In the genomic region with DNA sequence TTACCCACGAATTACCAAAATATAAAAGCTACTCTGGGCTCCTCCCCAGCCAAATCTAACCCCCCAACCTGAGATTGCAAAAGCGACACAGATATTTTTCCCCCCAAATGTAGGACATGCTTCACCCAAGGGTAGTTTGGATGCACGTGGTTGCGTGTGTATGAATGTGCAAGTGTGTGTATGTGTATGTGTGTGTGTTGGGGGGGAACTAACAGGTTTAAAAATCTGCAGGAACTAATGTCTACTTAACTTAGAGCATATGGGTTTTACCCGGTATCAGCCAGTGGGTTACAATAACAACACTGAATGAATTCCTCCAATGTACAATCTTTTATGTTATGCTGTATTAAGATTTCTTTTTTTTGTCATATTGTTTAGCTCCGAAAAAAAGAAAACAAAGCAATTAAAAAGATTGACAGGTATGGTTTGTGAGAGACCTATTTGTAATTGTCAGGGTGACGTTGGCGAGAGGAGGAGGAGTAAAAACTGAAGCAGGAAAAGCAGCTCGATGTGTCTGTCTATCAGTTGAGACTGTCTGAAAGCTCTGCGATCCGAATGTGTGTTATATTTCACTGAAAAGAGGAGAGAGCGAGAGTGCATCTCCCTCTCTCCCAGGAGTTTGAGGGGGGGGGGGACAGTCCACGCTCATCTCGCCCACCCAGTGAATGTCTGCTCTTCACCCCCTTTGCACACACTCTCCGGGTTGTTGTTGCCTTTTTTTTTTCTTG, we compare ENCODE assay signal across 8 cellular contexts. TPM values are rescaled to one million over a fixed set of nuclear protein-coding genes. Genes with fewer than 3 reads are reported as not detected.
DNase-seq lines count a peak whose midpoint lies in the region; ATAC-seq and TF ChIP-seq lines count a peak whose summit lies in the region.

A gene with protein sequence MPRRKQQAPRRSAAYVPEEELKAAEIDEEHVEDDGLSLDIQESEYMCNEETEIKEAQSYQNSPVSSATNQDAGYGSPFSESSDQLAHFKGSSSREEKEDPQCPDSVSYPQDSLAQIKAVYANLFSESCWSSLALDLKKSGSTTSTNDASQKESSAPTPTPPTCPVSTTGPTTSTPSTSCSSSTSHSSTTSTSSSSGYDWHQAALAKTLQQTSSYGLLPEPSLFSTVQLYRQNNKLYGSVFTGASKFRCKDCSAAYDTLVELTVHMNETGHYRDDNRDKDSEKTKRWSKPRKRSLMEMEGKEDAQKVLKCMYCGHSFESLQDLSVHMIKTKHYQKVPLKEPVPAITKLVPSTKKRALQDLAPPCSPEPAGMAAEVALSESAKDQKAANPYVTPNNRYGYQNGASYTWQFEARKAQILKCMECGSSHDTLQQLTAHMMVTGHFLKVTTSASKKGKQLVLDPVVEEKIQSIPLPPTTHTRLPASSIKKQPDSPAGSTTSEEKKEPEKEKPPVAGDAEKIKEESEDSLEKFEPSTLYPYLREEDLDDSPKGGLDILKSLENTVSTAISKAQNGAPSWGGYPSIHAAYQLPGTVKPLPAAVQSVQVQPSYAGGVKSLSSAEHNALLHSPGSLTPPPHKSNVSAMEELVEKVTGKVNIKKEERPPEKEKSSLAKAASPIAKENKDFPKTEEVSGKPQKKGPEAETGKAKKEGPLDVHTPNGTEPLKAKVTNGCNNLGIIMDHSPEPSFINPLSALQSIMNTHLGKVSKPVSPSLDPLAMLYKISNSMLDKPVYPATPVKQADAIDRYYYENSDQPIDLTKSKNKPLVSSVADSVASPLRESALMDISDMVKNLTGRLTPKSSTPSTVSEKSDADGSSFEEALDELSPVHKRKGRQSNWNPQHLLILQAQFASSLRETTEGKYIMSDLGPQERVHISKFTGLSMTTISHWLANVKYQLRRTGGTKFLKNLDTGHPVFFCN (N-terminal part only) (plus strand): TSS at position 524 of the 728 bp plus-strand sequence. CDS start 1,080 bp downstream, outside the sequence.

- H4K20me1 ChIP-seq in HCT116 (ENCODE audit: insufficient read depth) (no peaks in the 10 kb centered on the region), MM.1S (ENCODE audit: insufficient read depth, low read length) (no peaks in the 10 kb centered on the region)

- no peaks in the 10 kb centered on the region for H3K9me3 Mint-ChIP-seq in activated naive CD8-positive, alpha-beta T cell (ENCODE audit: low read depth)

- H3K27ac Mint-ChIP-seq in activated naive CD8-positive, alpha-beta T cell: peak within 1 kb of the TSS; percentile 97

- H3K9me2 ChIP-seq in HCT116 (ENCODE audit: insufficient read depth) (no peaks in the 10 kb centered on the region), MM.1S (replicated peaks; ENCODE audit: insufficient read depth, low read length) (no peaks in the 10 kb centered on the region)

- DNase-seq in GM06990 (ENCODE audit: extremely low read depth, insufficient read length): peak; percentile 72
- DNase-seq in HCT116 (ENCODE audit: low read depth, low spot score): peak; percentile 72
- DNase-seq in MM.1S: peak; percentile 86
- peak; percentile 70 for DNase-seq in germinal center (ENCODE audit: low spot score)
- DNase-seq in GOT3 (lab: John Stamatoyannopoulos, UW): no peak

- peaks cover 2% of the 10 kb centered on the region for H3K36me3 Mint-ChIP-seq in activated naive CD8-positive, alpha-beta T cell

- ATAC-seq in HCT116: peak; percentile 13; the same call in 1 of the 2 replicates

- peaks cover 24 to 38% of the 10 kb centered on the region in 2 experiments for H3K4me1 ChIP-seq in HCT116 (ENCODE audit: control insufficient read depth in 1 of 2, insufficient read depth in 2 of 2, low read length in 2 of 2)
- peaks cover 8% of the 10 kb centered on the region for H3K4me1 ChIP-seq in MM.1S (ENCODE audit: low read length)
- peaks cover 44% of the 10 kb centered on the region for H3K4me1 ChIP-seq in neuron (ENCODE audit: insufficient read depth, low read length)

- H2AFZ ChIP-seq in HCT116 (ENCODE audit: low read depth, low read length, poor library complexity, severe bottlenecking) (peak within 1 kb of the TSS; percentile 79), MM.1S (ENCODE audit: low read length) (peak within 1 kb of the TSS; percentile 93), neuron (ENCODE audit: low read depth, low read length) (peak within 1 kb of the TSS; percentile 99)

- H3K36me3 ChIP-seq in GM06990 (ENCODE audit: control insufficient read depth, insufficient read depth, low read length) (no peaks in the 10 kb centered on the region), HCT116 (ENCODE audit: control insufficient read depth in 1 of 2, insufficient read depth in 2 of 2, low read length in 2 of 2) (no peaks in the 10 kb centered on the region), MM.1S (replicated peaks; ENCODE audit: insufficient read depth, low read length) (no peaks in the 10 kb centered on the region), neuron (ENCODE audit: insufficient read depth, low read length) (no peaks in the 10 kb centered on the region)

- peak within 1 kb of the TSS; percentile 89 for H3K9ac ChIP-seq in HCT116 (ENCODE audit: low read length)
- peak within 1 kb of the TSS; percentile 93 for H3K9ac ChIP-seq in MM.1S (ENCODE audit: low read length)

- peaks cover 30% of the 10 kb centered on the region for H3K79me2 ChIP-seq in HCT116 (ENCODE audit: insufficient read depth, low read length)
- peaks cover 65% of the 10 kb centered on the region for H3K79me2 ChIP-seq in MM.1S (ENCODE audit: low read length)

- peaks cover 18% of the 10 kb centered on the region for H3F3A ChIP-seq in MM.1S (ENCODE audit: insufficient read depth, low read length)

- H3K9me3 ChIP-seq in HCT116 (ENCODE audit: control insufficient read depth in 1 of 2, insufficient read depth in 1 of 2, low read depth in 1 of 2, low read length in 2 of 2): no peaks in the 10 kb centered on the region
- H3K9me3 ChIP-seq in MM.1S (replicated peaks; ENCODE audit: insufficient read depth, low read length): no peaks in the 10 kb centered on the region
- no peaks in the 10 kb centered on the region for H3K9me3 ChIP-seq in neuron (ENCODE audit: low read length)

- TF ChIP-seq CTCF in GM06990 (IDR thresholded peaks at IDR 0.05; ENCODE audit: insufficient read depth, low read length, poor library complexity, severe bottlenecking) (no peak), HCT116 (IDR thresholded peaks at IDR 0.05 in 2 of 3, conservative IDR thresholded peaks at IDR 0.05 in 1 of 3; ENCODE audit: borderline replicate concordance in 1 of 3, insufficient read depth in 1 of 3, low read depth in 2 of 3, low read length in 2 of 3) (no peak), MM.1S (IDR thresholded peaks at IDR 0.05; ENCODE audit: low read length) (no peak)

- no peak for TF ChIP-seq RAD21 in HCT116 (IDR thresholded peaks at IDR 0.05; ENCODE audit: low read depth)

- RAD21 ChIA-PET in HCT116 (lab: Charles Lee; ENCODE audit: low non-redundant PET in 1 of 2, low total read pairs in 2 of 2, uncharacterized antibody in 2 of 2, unreplicated experiment in 2 of 2): interaction anchor here in 1 of 2 experiments (1.4 kb wide), 1 partner anchor 268 kb away, joined by 3 read pairs; no protein-coding TSS in a partner anchor

- H3K27ac ChIP-seq in HCT116 (ENCODE audit: low read depth, low read length): peak within 1 kb of the TSS; percentile 96
- peak within 1 kb of the TSS; percentile 99 for H3K27ac ChIP-seq in MM.1S (ENCODE audit: low read length)

- BruUV-seq in HCT116 (replicated peaks; lab: Mats Ljungman, UMichigan): no TSS peak

- intact Hi-C loops in HCT116 (cut with micrococcal nuclease): loop anchor here (1.0 to 5.0 kb wide), 2 partner anchors 197 to 269 kb away; no protein-coding TSS in a partner anchor

- H3K4me2 ChIP-seq in HCT116 (ENCODE audit: low read length) (peak within 1 kb of the TSS; percentile 97), MM.1S (ENCODE audit: low read depth, low read length) (peak within 1 kb of the TSS; percentile 100)

- no peaks in the 10 kb centered on the region for H3K27me3 Mint-ChIP-seq in activated naive CD8-positive, alpha-beta T cell

- POLR2A ChIA-PET in HCT116 (lab: Charles Lee): no interaction called here

- H3K4me1 Mint-ChIP-seq in activated naive CD8-positive, alpha-beta T cell (ENCODE audit: low read depth): peaks cover 64% of the 10 kb centered on the region

- H3K4me3 ChIP-seq in GM06990 (replicated peaks; ENCODE audit: low read depth, low read length) (peak within 1 kb of the TSS; percentile 84), HCT116 (replicated peaks in 1 of 2; ENCODE audit: low read depth in 1 of 2, low read length in 2 of 2) (peak within 1 kb of the TSS; percentile 75 to 93), MM.1S (ENCODE audit: low read length) (peak within 1 kb of the TSS; percentile 92), neuron (ENCODE audit: low read length) (peak within 1 kb of the TSS; percentile 69)

- H3K27me3 ChIP-seq in GM06990 (replicated peaks; ENCODE audit: control insufficient read depth, insufficient read depth, low read length) (no peaks in the 10 kb centered on the region), HCT116 (ENCODE audit: insufficient read depth, low read length) (no peaks in the 10 kb centered on the region), MM.1S (replicated peaks; ENCODE audit: insufficient read depth, low read length) (no peaks in the 10 kb centered on the region), neuron (ENCODE audit: insufficient read depth, low read length) (no peaks in the 10 kb centered on the region)

- peak within 1 kb of the TSS; percentile 96 for H3K4me3 Mint-ChIP-seq in activated naive CD8-positive, alpha-beta T cell

- TF ChIP-seq POLR2A in HCT116 (IDR thresholded peaks at IDR 0.05; ENCODE audit: borderline replicate concordance, extremely low read depth, insufficient read depth, insufficient read length) (peak; percentile 55), Raji (IDR thresholded peaks at IDR 0.05; ENCODE audit: insufficient read depth, low read depth, low read length) (peak; percentile 83)

- CTCF ChIA-PET in HCT116 (lab: Charles Lee): interaction anchor here (1.0 to 1.8 kb wide), 2 partner anchors 16 to 268 kb away, joined by 3 to 4 read pairs; no protein-coding TSS in a partner anchor

TF ChIP-seq in HCT116, 20 proteins besides CTCF, POLR2A, EP300 and RAD21 (continues in another document):
- TF ChIP-seq TCF7L2 (IDR thresholded peaks at IDR 0.05; ENCODE audit: borderline replicate concordance, extremely low read depth, insufficient read depth, insufficient read length) (no peak), EZH2 (IDR thresholded peaks at IDR 0.05) (no peak), FOSL1 (IDR thresholded peaks at IDR 0.05; ENCODE audit: low read depth) (no peak), SIN3A (IDR thresholded peaks at IDR 0.05; ENCODE audit: low read depth) (peak; percentile 34; the same call in 1 of the 2 replicates), ELF1 (IDR thresholded peaks at IDR 0.05; ENCODE audit: borderline replicate concordance, low read depth) (no peak), EZH2phosphoT487 (IDR thresholded peaks at IDR 0.05; ENCODE audit: borderline replicate concordance) (no peak), ZFX (IDR thresholded peaks at IDR 0.05) (no peak)
- TF ChIP-seq, protein P1, sequence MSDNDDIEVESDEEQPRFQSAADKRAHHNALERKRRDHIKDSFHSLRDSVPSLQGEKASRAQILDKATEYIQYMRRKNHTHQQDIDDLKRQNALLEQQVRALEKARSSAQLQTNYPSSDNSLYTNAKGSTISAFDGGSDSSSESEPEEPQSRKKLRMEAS (IDR thresholded peaks at IDR 0.05): no peak

RNA-seq across cellular contexts. Expression of the gene that starts here (rescaled TPM):
- total RNA-seq in HCT116 (2021; ENCODE audit: unreplicated experiment): 5.7 TPM
- 4.2 and 4.6 TPM in 2 replicates for polyA plus RNA-seq in HCT116 (2012)
